In genomic region chrX:86002076-86002896, GRCh38 we compare ENCODE assay signal across 8 cellular contexts. TPM values are rescaled to one million over a fixed set of nuclear protein-coding genes. Genes with fewer than 3 reads are reported as not detected.
A peak's percentile ranks its signal among the peaks of the same experiment; 100 is the strongest.
DNase-seq lines count a peak whose midpoint lies in the region; ATAC-seq, FAIRE-seq and TF ChIP-seq lines count a peak whose summit lies in the region.

No MANE protein-coding gene starts in this region.

- DNase-seq in NCI-H526 (lab: John Stamatoyannopoulos, UW) (peak; percentile 24 to 56), NCI-H526 treated with DMSO at 0.1 percent for 48 hours (lab: John Stamatoyannopoulos, UW) (no peak), NCI-H146 (lab: John Stamatoyannopoulos, UW) (peak; percentile 87), bronchial epithelial cell (ENCODE audit: low read depth) (peak; percentile 50), progenitor cell of endocrine pancreas (ENCODE audit: low spot score, unreplicated experiment) (peak; percentile 29), osteoblast (ENCODE audit: insufficient read length, low spot score, missing footprints) (no peak)
- DNase-seq in activated CD8-positive, alpha-beta memory T cell treated with anti-CD3 and anti-CD28 coated beads for 24 hours: no peak

- peaks cover 24% of the 10 kb centered on the region for H3K9me3 Mint-ChIP-seq in progenitor cell of endocrine pancreas (ENCODE audit: low read depth)

- no peak for FAIRE-seq in bronchial epithelial cell (lab: Jason Lieb, UNC)

- H3K79me2 ChIP-seq in osteoblast (ENCODE audit: insufficient read depth, low read length): peaks cover 29% of the 10 kb centered on the region

- peak overlapping the region; percentile 64 for H3K4me3 Mint-ChIP-seq in progenitor cell of endocrine pancreas (ENCODE audit: low read depth)

- H3K4me1 ChIP-seq in osteoblast (ENCODE audit: insufficient read depth, low read length): no peaks in the 10 kb centered on the region

- no peaks in the 10 kb centered on the region for H3K27me3 ChIP-seq in bronchial epithelial cell (ENCODE audit: control insufficient read depth, insufficient read depth, low read length)
- H3K27me3 ChIP-seq in osteoblast (ENCODE audit: insufficient read depth, low read length): no peaks in the 10 kb centered on the region

- H3K27me3 Mint-ChIP-seq in progenitor cell of endocrine pancreas: no peaks in the 10 kb centered on the region

- no peak overlapping the region for H3K4me3 ChIP-seq in bronchial epithelial cell (ENCODE audit: low read depth, low read length)
- no peak overlapping the region for H3K4me3 ChIP-seq in osteoblast (ENCODE audit: insufficient read depth, low read length)

- H3K4me2 ChIP-seq in osteoblast (ENCODE audit: insufficient read depth, low read length): no peak overlapping the region

- H3K36me3 ChIP-seq in bronchial epithelial cell (ENCODE audit: control insufficient read depth, insufficient read depth, low read length): no peaks in the 10 kb centered on the region
- H3K36me3 ChIP-seq in osteoblast (ENCODE audit: insufficient read depth, low read length): no peaks in the 10 kb centered on the region

- no peaks in the 10 kb centered on the region for H3K9me3 ChIP-seq in osteoblast (ENCODE audit: low read depth, low read length)

- no peak for TF ChIP-seq CTCF in bronchial epithelial cell (IDR thresholded peaks at IDR 0.05; ENCODE audit: insufficient read depth, low read length, severe bottlenecking)
- no peak for TF ChIP-seq CTCF in progenitor cell of endocrine pancreas (IDR thresholded peaks at IDR 0.05; ENCODE audit: unreplicated experiment)
- TF ChIP-seq CTCF in osteoblast (IDR thresholded peaks at IDR 0.05; ENCODE audit: extremely low read depth, low read depth, low read length): no peak

- H2AFZ ChIP-seq in osteoblast (ENCODE audit: low read length): no peak overlapping the region

- H3K27ac ChIP-seq in osteoblast (ENCODE audit: low read depth, low read length): no peak overlapping the region

- peak overlapping the region; percentile 92 for H3K27ac Mint-ChIP-seq in progenitor cell of endocrine pancreas

- no peak for ATAC-seq in GM21825 (IDR thresholded peaks at IDR 0.05; ENCODE audit: unreplicated experiment)

- H3K36me3 Mint-ChIP-seq in progenitor cell of endocrine pancreas (ENCODE audit: insufficient read depth): peaks cover 42% of the 10 kb centered on the region

- no peaks in the 10 kb centered on the region for H4K20me1 ChIP-seq in osteoblast (ENCODE audit: insufficient read depth, low read length)

- peaks cover 8% of the 10 kb centered on the region for H3K4me1 Mint-ChIP-seq in progenitor cell of endocrine pancreas (ENCODE audit: low read depth)

RNA-seq across cellular contexts. Expression of gene CHM, which starts 45.1 kb away (rescaled TPM):
- total RNA-seq in bronchial epithelial cell: 13.7 and 15.6 TPM in 2 replicates
- total RNA-seq in progenitor cell of endocrine pancreas: 43.7 and 46.8 TPM in 2 replicates
- total RNA-seq in osteoblast: 25.3 and 31.5 TPM in 2 replicates

Comparison
In these comparisons a context has a peak if more than half of its experiments do, and no peak if none do; other contexts are left out.
1. DNase-seq: peak in NCI-H526 (2 of 2), NCI-H146 (single experiment), bronchial epithelial cell (single experiment) and progenitor cell of endocrine pancreas (single experiment); none in NCI-H526 treated with DMSO at 0.1 percent for 48 hours (single experiment), osteoblast (single experiment) and activated CD8-positive, alpha-beta memory T cell treated with anti-CD3 and anti-CD28 coated beads for 24 hours (single experiment).